1 cellular context compared by ENCODE assay signal in genomic region chr2:206256711-206257110, GRCh38.
TF ChIP-seq lines count a peak whose summit lies in the region.

No MANE protein-coding gene starts in this region.

TF ChIP-seq in H1, 55 proteins besides CTCF, POLR2A, EP300 and RAD21:
- TF ChIP-seq, protein P1, sequence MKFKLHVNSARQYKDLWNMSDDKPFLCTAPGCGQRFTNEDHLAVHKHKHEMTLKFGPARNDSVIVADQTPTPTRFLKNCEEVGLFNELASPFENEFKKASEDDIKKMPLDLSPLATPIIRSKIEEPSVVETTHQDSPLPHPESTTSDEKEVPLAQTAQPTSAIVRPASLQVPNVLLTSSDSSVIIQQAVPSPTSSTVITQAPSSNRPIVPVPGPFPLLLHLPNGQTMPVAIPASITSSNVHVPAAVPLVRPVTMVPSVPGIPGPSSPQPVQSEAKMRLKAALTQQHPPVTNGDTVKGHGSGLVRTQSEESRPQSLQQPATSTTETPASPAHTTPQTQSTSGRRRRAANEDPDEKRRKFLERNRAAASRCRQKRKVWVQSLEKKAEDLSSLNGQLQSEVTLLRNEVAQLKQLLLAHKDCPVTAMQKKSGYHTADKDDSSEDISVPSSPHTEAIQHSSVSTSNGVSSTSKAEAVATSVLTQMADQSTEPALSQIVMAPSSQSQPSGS (IDR thresholded peaks at IDR 0.05; ENCODE audit: low read length): no peak
- TF ChIP-seq KDM1A (IDR thresholded peaks at IDR 0.05; ENCODE audit: borderline replicate concordance, low read length) (no peak), SP2 (IDR thresholded peaks at IDR 0.05; ENCODE audit: low read length) (no peak), JUND (IDR thresholded peaks at IDR 0.05; ENCODE audit: low read length) (no peak), E2F6 (IDR thresholded peaks at IDR 0.05) (no peak), BACH1 (IDR thresholded peaks at IDR 0.05; ENCODE audit: low read length) (no peak), NANOG (IDR thresholded peaks at IDR 0.05; ENCODE audit: insufficient read depth, low read depth, low read length, poor library complexity, severe bottlenecking) (no peak), CHD1 (IDR thresholded peaks at IDR 0.05; ENCODE audit: low read depth, low read length) (no peak), PHF8 (conservative IDR thresholded peaks at IDR 0.05; ENCODE audit: low read depth, low read length) (no peak), GTF2F1 (IDR thresholded peaks at IDR 0.05; ENCODE audit: borderline replicate concordance, low read depth, low read length) (no peak), TAF1 (IDR thresholded peaks at IDR 0.05; ENCODE audit: low read depth, low read length) (no peak), MAX (IDR thresholded peaks at IDR 0.05) (no peak)
TF ChIP-seq in H1: peak in this region for 0.
